In the genomic region with DNA sequence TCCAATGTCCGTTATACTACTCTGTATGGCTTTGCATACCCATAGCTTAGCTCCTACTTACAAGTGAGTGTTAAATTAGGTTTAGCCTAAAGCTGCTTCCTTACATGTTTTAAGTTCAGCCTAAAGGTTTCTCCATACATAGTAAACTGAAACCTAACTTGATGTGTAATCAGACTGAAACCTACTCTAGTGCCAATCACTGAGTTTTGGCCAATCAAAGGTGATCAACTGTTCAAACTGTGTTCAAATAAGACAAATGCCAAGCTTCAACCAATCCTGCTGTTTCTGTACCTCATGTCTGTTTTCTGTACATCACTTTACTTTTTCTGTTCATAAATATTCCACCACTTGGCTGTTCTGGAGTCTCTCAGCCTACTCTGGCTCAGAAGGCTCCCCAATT, we compare ENCODE assay signal across 15 cellular contexts. TPM values are rescaled to one million over a fixed set of nuclear protein-coding genes. Genes with fewer than 3 reads are reported as not detected.
"Had no signal": no experiment of that assay in that cellular context is flagged by ENCODE, and none has a peak within 500 bp of the region (broad histone marks: within the 10 kb centered on the region; RNA-seq: fewer than 3 reads in every experiment).

No MANE protein-coding gene starts in this region.

- H3K27ac ChIP-seq: ascending aorta, heart left ventricle, pancreas, sigmoid colon, spleen, thoracic aorta had no signal

- H3K27me3 ChIP-seq: ascending aorta, heart left ventricle, sigmoid colon, spleen had no signal

- H3K27ac Mint-ChIP-seq: activated T-helper 17 cell treated with anti-CD3 and anti-CD28 coated beads, Interleukin-2, amount 50 U/mL, for 72 hours; endodermal cell; immature natural killer cell; naive thymus-derived CD8-positive, alpha-beta T cell had no signal

- H3K36me3 Mint-ChIP-seq: immature natural killer cell; naive thymus-derived CD8-positive, alpha-beta T cell had no signal

- DNase-seq: activated CD4-positive, alpha-beta T cell treated with anti-CD3 and anti-CD28 coated beads for 4 hours; activated naive CD4-positive, alpha-beta T cell treated with Interleukin-2 at 50 U/mL for 16 hours; endodermal cell; heart left ventricle; immature natural killer cell; mesenchymal stem cell; naive thymus-derived CD8-positive, alpha-beta T cell; pancreas; sigmoid colon; spleen had no signal

- H3K4me1 Mint-ChIP-seq: endodermal cell had no signal

- H3K9me3 ChIP-seq: ascending aorta, heart left ventricle, pancreas, sigmoid colon, spleen, thoracic aorta had no signal

- H3K4me3 Mint-ChIP-seq: activated T-helper 17 cell treated with anti-CD3 and anti-CD28 coated beads, Interleukin-2, amount 50 U/mL, for 72 hours; endodermal cell; immature natural killer cell; naive thymus-derived CD8-positive, alpha-beta T cell had no signal

- H3K4me3 ChIP-seq: ascending aorta, heart left ventricle, pancreas, sigmoid colon, spleen, thoracic aorta had no signal

- ATAC-seq: activated T-helper 17 cell treated with anti-CD3 and anti-CD28 coated beads, Interleukin-2, amount 50 U/mL, for 72 hours; heart left ventricle; naive thymus-derived CD8-positive, alpha-beta T cell; pancreas had no signal

- FAIRE-seq: frontal cortex, pancreas had no signal

- H3K36me3 ChIP-seq: ascending aorta, pancreas, sigmoid colon, thoracic aorta had no signal

- H3K9me3 Mint-ChIP-seq: activated T-helper 17 cell treated with anti-CD3 and anti-CD28 coated beads, Interleukin-2, amount 50 U/mL, for 72 hours; endodermal cell; immature natural killer cell; naive thymus-derived CD8-positive, alpha-beta T cell had no signal

- H3K4me1 ChIP-seq: ascending aorta had no signal

RNA-seq across cellular contexts. Expression of gene HLA-DOA, which starts 20.0 kb away (rescaled TPM):
- total RNA-seq: dermis microvascular lymphatic vessel endothelial cell had no signal
